1 cellular context compared by ENCODE assay signal in the genomic region with DNA sequence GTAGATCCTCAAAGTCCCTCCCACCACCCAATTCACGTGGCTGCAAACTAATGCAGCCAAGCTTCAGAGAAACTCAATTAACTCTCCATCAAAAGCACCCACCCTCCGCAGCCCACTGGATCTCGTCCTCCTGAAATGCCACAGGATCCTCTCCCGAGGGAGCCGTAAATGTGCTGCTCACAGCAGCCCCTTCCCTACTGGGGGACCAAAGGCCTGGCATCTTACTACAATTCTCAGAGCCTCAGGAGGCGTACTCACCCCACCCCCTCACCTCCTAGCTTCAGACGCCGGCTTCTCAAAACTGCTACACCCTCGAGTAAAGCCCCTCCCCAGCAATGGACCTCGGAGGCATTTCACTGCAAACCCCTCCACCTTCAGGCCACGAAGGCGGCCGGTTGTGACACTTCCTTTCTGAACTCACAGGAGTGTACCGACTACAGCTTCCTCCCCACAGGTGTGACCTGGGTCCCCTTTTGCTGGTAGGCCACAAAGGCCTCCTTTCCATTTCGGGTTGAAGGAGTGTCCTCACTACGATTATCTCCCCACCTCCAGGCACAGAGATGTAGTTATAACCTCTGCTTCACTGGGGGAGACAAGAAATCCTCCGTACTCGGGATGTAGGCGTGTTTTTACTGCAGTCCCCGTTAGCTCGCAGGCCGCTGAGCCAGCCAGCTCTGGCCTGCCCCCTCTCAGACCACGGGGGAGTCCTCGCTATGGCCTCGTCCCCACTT.
TF ChIP-seq lines count a peak whose summit lies in the region.

No MANE protein-coding gene starts in this region.

TF ChIP-seq in HepG2, 621 proteins besides CTCF, POLR2A, EP300 and RAD21 (continues in another document):
- TF ChIP-seq ZBTB46 (CRISPR knock-in tag; IDR thresholded peaks at IDR 0.05; ENCODE audit: borderline replicate concordance) (peak; percentile 71; the same call in 1 of the 2 replicates), FOSL2 (CRISPR knock-in tag; IDR thresholded peaks at IDR 0.05) (0 out of 2 replicates have a peak, but pooled peaks have one; percentile 2), MIXL1 (CRISPR knock-in tag; IDR thresholded peaks at IDR 0.05) (peak; percentile 60; the same call in 1 of the 2 replicates), ZBTB37 (CRISPR knock-in tag; IDR thresholded peaks at IDR 0.05) (peak; percentile 58; the same call in 1 of the 2 replicates), ZNF430 (CRISPR knock-in tag; IDR thresholded peaks at IDR 0.05) (no peak), STAT5B (CRISPR knock-in tag; IDR thresholded peaks at IDR 0.05) (0 out of 2 replicates have a peak, but pooled peaks have one; percentile 9), ZMYM2 (CRISPR knock-in tag; IDR thresholded peaks at IDR 0.05) (peak; percentile 60; the same call in 1 of the 2 replicates), ZNF772 (CRISPR knock-in tag; IDR thresholded peaks at IDR 0.05) (peak; percentile 19; the same call in 1 of the 2 replicates), ETV5 (CRISPR knock-in tag; IDR thresholded peaks at IDR 0.05; ENCODE audit: borderline replicate concordance) (peak; percentile 19; the same call in 1 of the 2 replicates), CSRNP1 (CRISPR knock-in tag; IDR thresholded peaks at IDR 0.05) (no peak), KLF11 (CRISPR knock-in tag; IDR thresholded peaks at IDR 0.05) (0 out of 2 replicates have a peak, but pooled peaks have one; percentile 29), NFIC (IDR thresholded peaks at IDR 0.05; ENCODE audit: low read length) (no peak; the same call in 1 of the 2 replicates), POLR2AphosphoS5 (IDR thresholded peaks at IDR 0.05; ENCODE audit: low read depth, low read length) (peak; percentile 20; the same call in 1 of the 2 replicates), AHR (CRISPR knock-in tag; IDR thresholded peaks at IDR 0.05) (0 out of 2 replicates have a peak, but pooled peaks have one; percentile 43), ELF3 (CRISPR knock-in tag; IDR thresholded peaks at IDR 0.05) (no peak), ZC3H4 (CRISPR knock-in tag; IDR thresholded peaks at IDR 0.05; ENCODE audit: borderline replicate concordance) (peak; percentile 94), TOPORS (CRISPR knock-in tag; IDR thresholded peaks at IDR 0.05) (peak; percentile 10; the same call in 1 of the 2 replicates), RFX3 (CRISPR knock-in tag; IDR thresholded peaks at IDR 0.05) (0 out of 2 replicates have a peak, but pooled peaks have one; percentile 18), SOX13 (IDR thresholded peaks at IDR 0.05) (no peak), SOX13 (CRISPR knock-in tag; conservative IDR thresholded peaks at IDR 0.05 in 1 of 2, IDR thresholded peaks at IDR 0.05 in 1 of 2) (peak in 1 of 2 experiments; percentile 85; a peak in 1 of 4 replicates), RBAK (CRISPR knock-in tag; IDR thresholded peaks at IDR 0.05) (0 out of 2 replicates have a peak, but pooled peaks have one; percentile 24), ZNF75D (CRISPR knock-in tag; IDR thresholded peaks at IDR 0.05; ENCODE audit: borderline replicate concordance) (no peak; the same call in 1 of the 2 replicates), ZNF136 (CRISPR knock-in tag; IDR thresholded peaks at IDR 0.05; ENCODE audit: low read depth) (no peak), ZNF333 (CRISPR knock-in tag; IDR thresholded peaks at IDR 0.05; ENCODE audit: borderline replicate concordance) (peak; percentile 19), MXI1 (IDR thresholded peaks at IDR 0.05; ENCODE audit: borderline replicate concordance, low read depth, low read length) (peak; percentile 41; the same call in 1 of the 3 replicates), ZBTB39 (CRISPR knock-in tag; IDR thresholded peaks at IDR 0.05) (0 out of 2 replicates have a peak, but pooled peaks have one; percentile 50), PTBP1 (IDR thresholded peaks at IDR 0.05; ENCODE audit: low read depth, low read length, poor library complexity, severe bottlenecking) (peak; percentile 59), NR0B2 (CRISPR knock-in tag; IDR thresholded peaks at IDR 0.05) (no peak; the same call in 1 of the 2 replicates), ZNF780A (CRISPR knock-in tag; IDR thresholded peaks at IDR 0.05) (no peak), TSC22D2 (CRISPR knock-in tag; IDR thresholded peaks at IDR 0.05; ENCODE audit: borderline replicate concordance) (0 out of 2 replicates have a peak, but pooled peaks have one; percentile 71), KLF15 (CRISPR knock-in tag; IDR thresholded peaks at IDR 0.05; ENCODE audit: borderline replicate concordance) (peak; percentile 47; the same call in 1 of the 2 replicates), FLYWCH1 (CRISPR knock-in tag; IDR thresholded peaks at IDR 0.05) (0 out of 2 replicates have a peak, but pooled peaks have one; percentile 22), POLR2G (IDR thresholded peaks at IDR 0.05; ENCODE audit: low read depth, low read length) (peak; percentile 21), ZKSCAN5 (CRISPR knock-in tag; IDR thresholded peaks at IDR 0.05) (0 out of 2 replicates have a peak, but pooled peaks have one; percentile 25), ZNF263 (CRISPR knock-in tag; IDR thresholded peaks at IDR 0.05) (no peak), SNAPC2 (CRISPR knock-in tag; IDR thresholded peaks at IDR 0.05) (0 out of 2 replicates have a peak, but pooled peaks have one; percentile 12), FOXA3 (CRISPR knock-in tag; IDR thresholded peaks at IDR 0.05) (0 out of 2 replicates have a peak, but pooled peaks have one; percentile 1), ZNF281 (CRISPR knock-in tag; IDR thresholded peaks at IDR 0.05; ENCODE audit: borderline replicate concordance) (no peak; the same call in 1 of the 2 replicates), ZNF317 (CRISPR knock-in tag; IDR thresholded peaks at IDR 0.05) (peak; percentile 16), FOXK1 (CRISPR knock-in tag; IDR thresholded peaks at IDR 0.05; ENCODE audit: borderline replicate concordance, low read depth) (0 out of 2 replicates have a peak, but pooled peaks have one; percentile 11), GFI1 (CRISPR knock-in tag; IDR thresholded peaks at IDR 0.05; ENCODE audit: borderline replicate concordance) (peak; percentile 44; the same call in 1 of the 2 replicates), THAP11 (CRISPR knock-in tag; IDR thresholded peaks at IDR 0.05) (peak; percentile 28; the same call in 1 of the 2 replicates), ZNF562 (CRISPR knock-in tag; IDR thresholded peaks at IDR 0.05; ENCODE audit: borderline replicate concordance) (no peak)
- TF ChIP-seq, protein P1, sequence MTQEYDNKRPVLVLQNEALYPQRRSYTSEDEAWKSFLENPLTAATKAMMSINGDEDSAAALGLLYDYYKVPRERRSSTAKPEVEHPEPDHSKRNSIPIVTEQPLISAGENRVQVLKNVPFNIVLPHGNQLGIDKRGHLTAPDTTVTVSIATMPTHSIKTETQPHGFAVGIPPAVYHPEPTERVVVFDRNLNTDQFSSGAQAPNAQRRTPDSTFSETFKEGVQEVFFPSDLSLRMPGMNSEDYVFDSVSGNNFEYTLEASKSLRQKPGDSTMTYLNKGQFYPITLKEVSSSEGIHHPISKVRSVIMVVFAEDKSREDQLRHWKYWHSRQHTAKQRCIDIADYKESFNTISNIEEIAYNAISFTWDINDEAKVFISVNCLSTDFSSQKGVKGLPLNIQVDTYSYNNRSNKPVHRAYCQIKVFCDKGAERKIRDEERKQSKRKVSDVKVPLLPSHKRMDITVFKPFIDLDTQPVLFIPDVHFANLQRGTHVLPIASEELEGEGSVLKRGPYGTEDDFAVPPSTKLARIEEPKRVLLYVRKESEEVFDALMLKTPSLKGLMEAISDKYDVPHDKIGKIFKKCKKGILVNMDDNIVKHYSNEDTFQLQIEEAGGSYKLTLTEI (CRISPR knock-in tag; conservative IDR thresholded peaks at IDR 0.05), result no peak
- TF ChIP-seq, protein P2, sequence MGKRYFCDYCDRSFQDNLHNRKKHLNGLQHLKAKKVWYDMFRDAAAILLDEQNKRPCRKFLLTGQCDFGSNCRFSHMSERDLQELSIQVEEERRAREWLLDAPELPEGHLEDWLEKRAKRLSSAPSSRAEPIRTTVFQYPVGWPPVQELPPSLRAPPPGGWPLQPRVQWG (CRISPR knock-in tag; IDR thresholded peaks at IDR 0.05; ENCODE audit: borderline replicate concordance, low read depth), result no peak; the same call in 1 of the 2 replicates
- TF ChIP-seq, protein P3, sequence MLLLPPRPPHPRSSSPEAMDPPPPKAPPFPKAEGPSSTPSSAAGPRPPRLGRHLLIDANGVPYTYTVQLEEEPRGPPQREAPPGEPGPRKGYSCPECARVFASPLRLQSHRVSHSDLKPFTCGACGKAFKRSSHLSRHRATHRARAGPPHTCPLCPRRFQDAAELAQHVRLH (CRISPR knock-in tag; IDR thresholded peaks at IDR 0.05; ENCODE audit: borderline replicate concordance, low read depth), result 0 out of 2 replicates have a peak, but pooled peaks have one; percentile 37
